In the genomic region with DNA sequence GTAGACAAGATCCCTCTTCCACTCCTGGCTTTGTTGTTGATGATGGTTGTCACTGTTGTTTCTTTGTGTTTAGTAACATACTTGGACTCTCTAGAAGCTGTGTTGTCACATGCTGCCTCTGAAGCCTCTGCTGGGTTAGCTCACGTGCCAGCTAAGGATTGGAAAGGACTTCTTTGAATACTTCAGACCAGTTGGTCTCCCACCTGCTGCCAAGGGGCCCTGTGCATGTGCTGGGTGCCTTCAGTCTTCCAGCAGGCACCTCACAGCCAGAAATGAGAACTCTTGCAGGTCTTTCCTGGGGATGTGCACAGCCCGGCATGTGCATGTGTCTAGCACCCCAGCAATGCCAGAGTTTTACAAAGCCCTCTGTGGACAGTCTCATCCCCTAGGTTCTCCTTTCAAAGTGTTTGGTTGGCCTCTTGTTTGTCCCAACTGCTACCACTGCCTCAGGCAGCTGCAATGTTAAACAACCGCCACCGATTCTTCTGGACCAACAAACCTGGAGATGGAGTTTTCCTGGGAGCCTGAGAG, we compare ENCODE assay signal across 19 cellular contexts. TPM values are rescaled to one million over a fixed set of nuclear protein-coding genes. Genes with fewer than 3 reads are reported as not detected.
DNase-seq lines count a peak whose midpoint lies in the region; ATAC-seq, FAIRE-seq and TF ChIP-seq lines count a peak whose summit lies in the region.
"Had no signal": no experiment of that assay in that cellular context is flagged by ENCODE, and none has a peak within 500 bp of the region (broad histone marks: within the 10 kb centered on the region; RNA-seq: fewer than 3 reads in every experiment).

No MANE protein-coding gene starts in this region.

- peak overlapping the region; percentile 51 for H3K27ac Mint-ChIP-seq in activated CD4-positive, alpha-beta T cell treated with anti-CD3 and anti-CD28 coated beads, Interleukin-2, amount 10 ng/mL, durations not matched to agents 7 days and 5 days
- H3K27ac Mint-ChIP-seq in immature natural killer cell: no peak overlapping the region
- H3K27ac Mint-ChIP-seq: B cell; CD8-positive, alpha-beta T cell had no signal

- no peak overlapping the region for H3K4me3 ChIP-seq in K562
- H3K4me3 ChIP-seq: A549; BLaER1 treated with 17β-estradiol and CSF1 and Interleukin-3, amounts not matched to agents 10 nM and 100 nM; GM23248; HAP-1 had no signal

- no peak overlapping the region for H3K9ac ChIP-seq in K562 (ENCODE audit: insufficient read depth in 1 of 2, low read depth in 2 of 2, low read length in 2 of 2)
- H3K9ac ChIP-seq: BLaER1 treated with 17β-estradiol and CSF1 and Interleukin-3, amounts not matched to agents 10 nM and 100 nM; GM23248 had no signal

- DNase-seq in DMS 273 (lab: John Stamatoyannopoulos, UW; ENCODE audit: unreplicated experiment) (peak; percentile 56), DMS 273 treated with DMSO at 0.1 percent for 48 hours (lab: John Stamatoyannopoulos, UW) (no peak), K562 (ENCODE audit: extremely low read depth in 1 of 4, low spot score in 3 of 4) (no peak), immature natural killer cell (no peak), SW 1271 (lab: John Stamatoyannopoulos, UW) (no peak)
- no peak for DNase-seq in activated CD4-positive, alpha-beta T cell treated with anti-CD3 and anti-CD28 coated beads, Interleukin-2, amount 10 ng/mL, durations not matched to agents 7 days and 5 days
- no peak for DNase-seq in activated CD4-positive, alpha-beta T cell treated with anti-CD3 and anti-CD28 coated beads, Interleukin-2, amount 50 U/mL, for 4 hours
- DNase-seq: Calu3; CD8-positive, alpha-beta T cell; GDM1; GM23248 had no signal

- peaks cover 12% of the 10 kb centered on the region; the same call in 2 of the 3 replicates for H3K36me3 ChIP-seq in K562 (ENCODE audit: control insufficient read depth, insufficient read depth, low read length)
- H3K36me3 ChIP-seq: HAP-1 had no signal

- peaks cover 5 to 14% of the 10 kb centered on the region in 2 experiments; a peak in 4 of 5 replicates for H3K4me1 ChIP-seq in K562 (replicated peaks in 1 of 2; ENCODE audit: control insufficient read depth in 2 of 2, insufficient read depth in 2 of 2, low read length in 2 of 2)
- H3K4me1 ChIP-seq: A549, HAP-1 had no signal

- TF ChIP-seq RAD21 in K562 (CRISPR knock-in tag; conservative IDR thresholded peaks at IDR 0.05 in 1 of 2, IDR thresholded peaks at IDR 0.05 in 1 of 2): no peak

- POLR2A ChIA-PET in activated CD4-positive, alpha-beta T cell treated with anti-CD3 and anti-CD28 coated beads, Interleukin-2, amount 10 ng/mL, durations not matched to agents 7 days and 5 days (lab: Charles Lee): no interaction called here
- POLR2A ChIA-PET in K562 (lab: Yijun Ruan, JAX): interaction anchor here (0.6 to 3.2 kb wide), 2 partner anchors 11 to 238 kb away, joined by 3 to 6 read pairs; no protein-coding TSS in a partner anchor

- TF ChIP-seq EP300 in K562 (IDR thresholded peaks at IDR 0.05; ENCODE audit: low read length): no peak

- peak; percentile 9; the same call in 1 of the 3 replicates for ATAC-seq in K562
- ATAC-seq: CD8-positive, alpha-beta T cell had no signal

- peaks cover 10% of the 10 kb centered on the region for H3K4me1 Mint-ChIP-seq in activated CD4-positive, alpha-beta T cell treated with anti-CD3 and anti-CD28 coated beads, Interleukin-2, amount 10 ng/mL, durations not matched to agents 7 days and 5 days
- peaks cover 8 to 17% of the 10 kb centered on the region in 2 donors for H3K4me1 Mint-ChIP-seq in immature natural killer cell
- H3K4me1 Mint-ChIP-seq: B cell had no signal

- no peaks in the 10 kb centered on the region for H3K79me2 ChIP-seq in K562 (ENCODE audit: control insufficient read depth, insufficient read depth, low read length)

- no peaks in the 10 kb centered on the region for H4K20me1 ChIP-seq in K562 (replicated peaks; ENCODE audit: control insufficient read depth, insufficient read depth, low read length)
- H4K20me1 ChIP-seq: BLaER1 treated with 17β-estradiol and CSF1 and Interleukin-3, amounts not matched to agents 10 nM and 100 nM had no signal

- H2AFZ ChIP-seq in K562 (ENCODE audit: low read depth, low read length): no peak overlapping the region
- H2AFZ ChIP-seq: GM23248 had no signal

- 43% methylated on average over 4 of the region's 4 CpGs for WGBS in K562 (ENCODE audit: insufficient coverage, low coverage, missing lambda C conversion rate)

- CTCF ChIA-PET in activated CD4-positive, alpha-beta T cell treated with anti-CD3 and anti-CD28 coated beads, Interleukin-2, amount 10 ng/mL, durations not matched to agents 7 days and 5 days (lab: Charles Lee): interaction anchor here (1.3 kb wide), 1 partner anchor 31 kb away, joined by 4 read pairs; no protein-coding TSS in a partner anchor
- CTCF ChIA-PET in K562 (lab: Yijun Ruan, JAX; ENCODE audit: low intra/inter-chr PET ratio): no interaction called here

- no peaks in the 10 kb centered on the region for H3K9me3 Mint-ChIP-seq in activated CD4-positive, alpha-beta T cell treated with anti-CD3 and anti-CD28 coated beads, Interleukin-2, amount 10 ng/mL, durations not matched to agents 7 days and 5 days
- H3K9me3 Mint-ChIP-seq in immature natural killer cell: peaks cover 0 to 4% (median 0%) of the 10 kb centered on the region in 6 donors
- H3K9me3 Mint-ChIP-seq: CD8-positive, alpha-beta T cell had no signal

- FAIRE-seq in K562 (lab: Jason Lieb, UNC): no peak
- FAIRE-seq: A549, GM12892, GM18507 had no signal

- TF ChIP-seq CTCF in K562 (IDR thresholded peaks at IDR 0.05 in 2 of 3, conservative IDR thresholded peaks at IDR 0.05 in 1 of 3; ENCODE audit: insufficient read depth in 2 of 3, low read depth in 1 of 3, low read length in 3 of 3): no peak

- H3K9me3 ChIP-seq in K562 (replicated peaks; ENCODE audit: control insufficient read depth, insufficient read depth, low read depth, low read length): no peaks in the 10 kb centered on the region
- H3K9me3 ChIP-seq: A549, HAP-1 had no signal

- H3K27me3 ChIP-seq in K562 (ENCODE audit: control insufficient read depth in 2 of 2, insufficient read depth in 2 of 2, low read length in 2 of 2): no peaks in the 10 kb centered on the region
- H3K27me3 ChIP-seq: BLaER1 treated with 17β-estradiol and CSF1 and Interleukin-3, amounts not matched to agents 10 nM and 100 nM had no signal

- no TSS peak for BruUV-seq in K562 (replicated peaks; lab: Mats Ljungman, UMichigan)

- H3K4me2 ChIP-seq in K562 (ENCODE audit: insufficient read depth, low read length): no peak overlapping the region
- H3K4me2 ChIP-seq: A549; BLaER1 treated with 17β-estradiol and CSF1 and Interleukin-3, amounts not matched to agents 10 nM and 100 nM had no signal

- peaks cover 15% of the 10 kb centered on the region for H3K36me3 Mint-ChIP-seq in activated CD4-positive, alpha-beta T cell treated with anti-CD3 and anti-CD28 coated beads, Interleukin-2, amount 10 ng/mL, durations not matched to agents 7 days and 5 days (ENCODE audit: low read depth)
- peaks cover 7 to 21% (median 12%) of the 10 kb centered on the region in 3 donors for H3K36me3 Mint-ChIP-seq in immature natural killer cell

- H3K4me3 Mint-ChIP-seq in activated CD4-positive, alpha-beta T cell treated with anti-CD3 and anti-CD28 coated beads, Interleukin-2, amount 10 ng/mL, durations not matched to agents 7 days and 5 days: no peak overlapping the region
- no peak overlapping the region for H3K4me3 Mint-ChIP-seq in immature natural killer cell
- H3K4me3 Mint-ChIP-seq: B cell; CD8-positive, alpha-beta T cell had no signal

- H3K27ac ChIP-seq in K562 (ENCODE audit: extremely low read depth, low read depth, low read length): no peak overlapping the region
- H3K27ac ChIP-seq: 22Rv1; A549; BLaER1 treated with 17β-estradiol and CSF1 and Interleukin-3, amounts not matched to agents 10 nM and 100 nM; GM23248; HL-60 had no signal

- TF ChIP-seq POLR2A in K562 (conservative IDR thresholded peaks at IDR 0.05): no peak

- no peaks in the 10 kb centered on the region for H3K27me3 Mint-ChIP-seq in activated CD4-positive, alpha-beta T cell treated with anti-CD3 and anti-CD28 coated beads, Interleukin-2, amount 10 ng/mL, durations not matched to agents 7 days and 5 days
- H3K27me3 Mint-ChIP-seq in immature natural killer cell (ENCODE audit: low read depth in 3 of 3): peaks cover 2 to 4% (median 3%) of the 10 kb centered on the region in 3 donors
- H3K27me3 Mint-ChIP-seq: B cell had no signal

- no peaks in the 10 kb centered on the region for H3K9me1 ChIP-seq in K562 (ENCODE audit: control insufficient read depth, insufficient read depth, low read length)

- intact Hi-C loops in K562 (cut with micrococcal nuclease): no loop called here

- in situ Hi-C loops in K562 (cut with MboI): no loop called here

TF ChIP-seq in K562, 482 proteins besides CTCF, POLR2A, EP300 and RAD21:
- TF ChIP-seq BHLHE40 (IDR thresholded peaks at IDR 0.05; ENCODE audit: low read length) (0 out of 2 replicates have a peak, but pooled peaks have one; percentile 47), ATF1 (CRISPR knock-in tag; IDR thresholded peaks at IDR 0.05) (no peak), ATF1 (tag; IDR thresholded peaks at IDR 0.05) (no peak)

RNA-seq across cellular contexts. Expression of a gene that starts 21.7 kb away (rescaled TPM):
- total RNA-seq in activated CD4-positive, alpha-beta T cell treated with anti-CD3 and anti-CD28 coated beads, Interleukin-2, amount 10 ng/mL, durations not matched to agents 7 days and 5 days: 100 to 1,000 TPM; 139 to 173 TPM
- 177 and 316 TPM in 2 replicates for total RNA-seq in K562 (2011; cell fraction: chromatin; rRNA removed; ENCODE audit: low replicate concordance)
- total RNA-seq in K562 (2011; cell fraction: nucleolus; rRNA removed): 101 and 122 TPM in 2 replicates
- total RNA-seq in K562 (2011; cell fraction: nucleoplasm; rRNA removed): 178 and 208 TPM in 2 replicates
- total RNA-seq in K562 (2014; rRNA removed) (47.2 and 50.6 TPM in 2 replicates), K562 (2014; rRNA removed; fragmentation: Illumina TruSeq; extraction: Trizol) (75.9 and 83.0 TPM in 2 replicates), K562 (2015; rRNA removed; fragmentation: Illumina TruSeq; extraction: Trizol) (65.1 and 70.1 TPM in 2 replicates), K562 (2021) (103 and 127 TPM in 2 replicates)
- polyA plus RNA-seq in K562 (2011; rRNA removed) (75.0 and 124 TPM in 2 replicates), K562 (2014; fragmentation: Illumina TruSeq; extraction: Trizol) (78.8 and 86.1 TPM in 2 replicates), K562 (2014; fragmentation: Nextera tagmentation; extraction: Ambion mirVana) (10 to 100 TPM; 21.5 to 97.7 TPM), K562 (2014; rRNA removed) (94.6 and 97.2 TPM in 2 replicates), immature natural killer cell (1 to 10 TPM; 3.5 to 7.9 (median 5.7) TPM)
- 54.9 and 63.1 TPM in 2 replicates for polyA plus RNA-seq in K562 (2011; cell fraction: cytosol; rRNA removed)
- polyA plus RNA-seq in K562 (2011; cell fraction: nucleus; rRNA removed): 114 and 154 TPM in 2 replicates
- 71.2 and 97.6 TPM in 2 replicates for polyA plus RNA-seq in K562 (2012)
- 201 and 283 TPM in 2 replicates for polyA minus RNA-seq in K562 (2011; rRNA and poly(A)+ RNA removed)
- 50.1 and 65.9 TPM in 2 replicates for polyA minus RNA-seq in K562 (2011; cell fraction: cytosol; rRNA and poly(A)+ RNA removed)
- 111 and 112 TPM in 2 replicates for polyA minus RNA-seq in K562 (2011; cell fraction: nucleus; rRNA and poly(A)+ RNA removed)
